1 cellular context compared by ENCODE assay signal in genomic region chr9:80059191-80059590, GRCh38.
TF ChIP-seq lines count a peak whose summit lies in the region.

No MANE protein-coding gene starts in this region.

TF ChIP-seq in IMR-90, 13 proteins besides CTCF, POLR2A, EP300 and RAD21 (continued from another document):
- TF ChIP-seq, protein P1, sequence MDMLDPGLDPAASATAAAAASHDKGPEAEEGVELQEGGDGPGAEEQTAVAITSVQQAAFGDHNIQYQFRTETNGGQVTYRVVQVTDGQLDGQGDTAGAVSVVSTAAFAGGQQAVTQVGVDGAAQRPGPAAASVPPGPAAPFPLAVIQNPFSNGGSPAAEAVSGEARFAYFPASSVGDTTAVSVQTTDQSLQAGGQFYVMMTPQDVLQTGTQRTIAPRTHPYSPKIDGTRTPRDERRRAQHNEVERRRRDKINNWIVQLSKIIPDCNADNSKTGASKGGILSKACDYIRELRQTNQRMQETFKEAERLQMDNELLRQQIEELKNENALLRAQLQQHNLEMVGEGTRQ (IDR thresholded peaks at IDR 0.05; ENCODE audit: low read depth, low read length): no peak
- TF ChIP-seq CHD1 (IDR thresholded peaks at IDR 0.05; ENCODE audit: low read depth, low read length) (no peak), BHLHE40 (IDR thresholded peaks at IDR 0.05; ENCODE audit: low read depth, low read length) (no peak), MAZ (IDR thresholded peaks at IDR 0.05; ENCODE audit: borderline replicate concordance, low read depth, low read length) (no peak), SMC3 (IDR thresholded peaks at IDR 0.05; ENCODE audit: low read depth, low read length) (no peak), MXI1 (IDR thresholded peaks at IDR 0.05; ENCODE audit: borderline replicate concordance, low read depth, low read length) (no peak), MAFK (IDR thresholded peaks at IDR 0.05; ENCODE audit: low read depth, low read length) (no peak), CEBPB (IDR thresholded peaks at IDR 0.05; ENCODE audit: low read depth, low read length) (no peak)
TF ChIP-seq in IMR-90: peak in this region for 0.
